17 cellular contexts compared by ENCODE assay signal in the genomic region with DNA sequence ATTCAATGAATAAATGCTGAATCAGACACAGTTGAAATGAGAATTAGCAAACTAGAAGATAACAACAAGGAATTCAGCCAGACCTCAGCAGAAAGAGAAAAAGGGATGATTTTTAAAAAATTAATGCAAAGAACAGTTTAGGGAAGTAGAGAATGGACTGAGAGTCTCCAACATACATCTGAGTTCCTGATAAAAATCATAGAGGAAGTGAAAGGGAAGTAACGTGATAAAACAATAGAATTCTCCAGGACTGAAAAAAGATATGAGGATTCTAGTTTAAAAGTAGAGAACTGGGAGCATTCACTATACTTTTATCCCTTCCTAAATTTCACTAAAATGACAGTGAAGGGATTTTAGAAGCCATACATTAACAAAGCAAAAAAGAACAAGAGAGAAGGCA.
DNase-seq lines count a peak whose midpoint lies in the region; ATAC-seq and TF ChIP-seq lines count a peak whose summit lies in the region.
"Had no signal": no experiment of that assay in that cellular context is flagged by ENCODE, and none has a peak within 500 bp of the region (broad histone marks: within the 10 kb centered on the region; RNA-seq: fewer than 3 reads in every experiment).

No MANE protein-coding gene starts in this region.

- DNase-seq in KBM-7, result peak; percentile 2
- DNase-seq in MV-4-11 (lab: John Stamatoyannopoulos, UW), result peak; percentile 74
- peak; percentile 30 for DNase-seq in pons (ENCODE audit: low spot score)
- no peak for DNase-seq in upper lobe of left lung
- no peak for DNase-seq in NCI-H1436 treated with DMSO at 0.1 percent for 48 hours (lab: John Stamatoyannopoulos, UW)
- DNase-seq: CD8-positive, alpha-beta memory T cell; DMS79; NCI-H1417; NCI-H1930; NCI-H226; NCI-H524; NCI-H82 had no signal

- H3K9me3 ChIP-seq in upper lobe of left lung, result no peaks in the 10 kb centered on the region

- H3K27ac ChIP-seq in VCaP, result peak overlapping the region; percentile 16; the same call in 1 of the 2 replicates
- H3K27ac ChIP-seq in upper lobe of left lung, result no peak overlapping the region
- H3K27ac ChIP-seq: BLaER1 treated with 17β-estradiol and CSF1 and Interleukin-3, amounts not matched to agents 10 nM and 100 nM; SK-N-MC had no signal

- no peak for TF ChIP-seq EP300 in upper lobe of left lung (IDR thresholded peaks at IDR 0.05)

- no peak overlapping the region for H3K4me3 ChIP-seq in upper lobe of left lung
- H3K4me3 ChIP-seq: BLaER1 treated with 17β-estradiol and CSF1 and Interleukin-3, amounts not matched to agents 10 nM and 100 nM; SK-N-MC had no signal

- H3K36me3 ChIP-seq in upper lobe of left lung, result no peaks in the 10 kb centered on the region
- H3K36me3 ChIP-seq: BLaER1 treated with 17β-estradiol and CSF1 and Interleukin-3, amounts not matched to agents 10 nM and 100 nM had no signal

- WGBS in upper lobe of left lung, 2 donors, result 28% methylated on average over 1 of the region's 1 CpG

- TF ChIP-seq CTCF in VCaP (conservative IDR thresholded peaks at IDR 0.05) (no peak), upper lobe of left lung (IDR thresholded peaks at IDR 0.05) (no peak)

- in situ Hi-C loops in KBM-7 (cut with MboI; ENCODE audit: low pct_unique_long_range_greater_than_20kb, low sequenced_read_pairs), result no loop called here

- TF ChIP-seq POLR2A in upper lobe of left lung (IDR thresholded peaks at IDR 0.05), result no peak

- no peaks in the 10 kb centered on the region for H3K27me3 ChIP-seq in upper lobe of left lung
- H3K27me3 ChIP-seq: BLaER1 treated with 17β-estradiol and CSF1 and Interleukin-3, amounts not matched to agents 10 nM and 100 nM had no signal

- ATAC-seq in upper lobe of left lung (ENCODE audit: low FRiP score in 2 of 2) (no peak), GM21423 (IDR thresholded peaks at IDR 0.05; ENCODE audit: unreplicated experiment) (no peak)
- ATAC-seq: Right ventricle myocardium inferior had no signal

- peaks cover 0 to 5% (median 0%) of the 10 kb centered on the region in 4 donors for H3K4me1 ChIP-seq in upper lobe of left lung

Comparison
In these comparisons a context has a peak if more than half of its experiments do, and no peak if none do; other contexts are left out.
1. DNase-seq: peak in KBM-7 (single experiment), MV-4-11 (single experiment) and pons (single experiment); none in upper lobe of left lung (0 of 2) and NCI-H1436 treated with DMSO at 0.1 percent for 48 hours (single experiment).